Comparison of ENCODE assay signal across 1 cellular context in the genomic region with DNA sequence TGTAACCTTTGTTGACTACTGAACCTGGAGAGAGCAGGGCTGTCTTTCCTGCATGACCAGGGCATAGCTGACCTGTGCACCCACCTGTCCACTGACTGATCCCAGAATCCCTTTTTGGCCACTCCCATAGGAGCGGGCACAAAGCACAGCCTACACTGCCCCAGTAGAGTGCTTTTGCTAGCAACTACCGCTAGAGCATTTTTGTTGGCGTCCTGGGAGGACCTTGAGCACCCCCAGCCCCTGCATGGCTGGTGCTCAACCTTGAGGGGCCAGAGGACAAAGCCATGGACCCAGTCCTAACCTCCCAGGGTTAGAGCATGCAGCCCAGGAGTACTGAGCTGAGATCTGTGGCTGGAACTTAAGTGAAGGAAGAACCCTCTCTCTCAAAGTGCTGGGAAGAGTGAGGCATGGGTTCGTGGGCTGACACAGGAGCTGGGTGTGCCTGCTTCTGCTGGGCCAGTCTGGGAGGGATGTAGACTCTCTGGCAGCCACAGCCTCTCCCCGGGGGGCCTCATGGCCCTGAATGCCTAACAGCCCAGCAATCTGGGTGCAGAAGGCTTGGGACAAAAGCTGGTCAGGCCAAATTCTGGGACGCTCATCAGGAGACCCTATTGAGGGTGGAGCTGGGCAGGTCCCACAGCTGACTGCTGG.
TF ChIP-seq lines count a peak whose summit lies in the region.

No MANE protein-coding gene starts in this region.

TF ChIP-seq in HepG2, 621 proteins besides CTCF, POLR2A, EP300 and RAD21 (continued from another document):
- TF ChIP-seq, protein P1, sequence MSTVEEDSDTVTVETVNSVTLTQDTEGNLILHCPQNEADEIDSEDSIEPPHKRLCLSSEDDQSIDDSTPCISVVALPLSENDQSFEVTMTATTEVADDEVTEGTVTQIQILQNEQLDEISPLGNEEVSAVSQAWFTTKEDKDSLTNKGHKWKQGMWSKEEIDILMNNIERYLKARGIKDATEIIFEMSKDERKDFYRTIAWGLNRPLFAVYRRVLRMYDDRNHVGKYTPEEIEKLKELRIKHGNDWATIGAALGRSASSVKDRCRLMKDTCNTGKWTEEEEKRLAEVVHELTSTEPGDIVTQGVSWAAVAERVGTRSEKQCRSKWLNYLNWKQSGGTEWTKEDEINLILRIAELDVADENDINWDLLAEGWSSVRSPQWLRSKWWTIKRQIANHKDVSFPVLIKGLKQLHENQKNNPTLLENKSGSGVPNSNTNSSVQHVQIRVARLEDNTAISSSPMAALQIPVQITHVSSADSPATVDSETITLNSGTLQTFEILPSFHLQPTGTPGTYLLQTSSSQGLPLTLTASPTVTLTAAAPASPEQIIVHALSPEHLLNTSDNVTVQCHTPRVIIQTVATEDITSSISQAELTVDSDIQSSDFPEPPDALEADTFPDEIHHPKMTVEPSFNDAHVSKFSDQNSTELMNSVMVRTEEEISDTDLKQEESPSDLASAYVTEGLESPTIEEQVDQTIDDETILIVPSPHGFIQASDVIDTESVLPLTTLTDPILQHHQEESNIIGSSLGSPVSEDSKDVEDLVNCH (CRISPR knock-in tag; IDR thresholded peaks at IDR 0.05): no peak
- TF ChIP-seq KDM5B (CRISPR knock-in tag; IDR thresholded peaks at IDR 0.05; ENCODE audit: borderline replicate concordance) (0 out of 2 replicates have a peak, but pooled peaks have one; percentile 21), SKI (IDR thresholded peaks at IDR 0.05; ENCODE audit: partially characterized antibody) (no peak)
